In genomic region chr13:90253806-90254205, GRCh38 we compare ENCODE assay signal across 26 cellular contexts.
"Had no signal": no experiment of that assay in that cellular context is flagged by ENCODE, and none has a peak within 500 bp of the region (broad histone marks: within the 10 kb centered on the region; RNA-seq: fewer than 3 reads in every experiment).

No MANE protein-coding gene starts in this region.

- FAIRE-seq: astrocyte, colon had no signal

- H3K36me3 Mint-ChIP-seq: activated naive CD4-positive, alpha-beta T cell treated with anti-CD3 and anti-CD28 coated beads, Interleukin-2, amount 50 U/mL, for 24 hours; activated naive CD8-positive, alpha-beta T cell treated with anti-CD3 and anti-CD28 coated beads, Interleukin-2, amount 10 ng/mL, durations not matched to agents 7 days and 5 days had no signal

- H3K27me3 ChIP-seq: body of pancreas, breast epithelium, SJCRH30 had no signal

- H3K4me3 ChIP-seq: body of pancreas, breast epithelium, SJCRH30, SK-N-MC had no signal

- H3K4me1 ChIP-seq: body of pancreas, breast epithelium, SJCRH30 had no signal

- H3K27me3 Mint-ChIP-seq: activated CD4-positive, alpha-beta T cell treated with anti-CD3 and anti-CD28 coated beads, Interleukin-2, amount 10 ng/mL, durations not matched to agents 24 days and 14 days; activated CD8-positive, alpha-beta T cell treated with anti-CD3 and anti-CD28 coated beads for 36 hours; activated naive CD4-positive, alpha-beta T cell treated with anti-CD3 and anti-CD28 coated beads, Interleukin-2, amount 50 U/mL, for 24 hours; activated naive CD8-positive, alpha-beta T cell treated with anti-CD3 and anti-CD28 coated beads, Interleukin-2, amount 10 ng/mL, durations not matched to agents 7 days and 5 days; activated T-cell treated with anti-CD3 and anti-CD28 coated beads, Interleukin-2, amount 50 U/mL, for 24 hours had no signal

- ATAC-seq: activated CD8-positive, alpha-beta T cell treated with anti-CD3 and anti-CD28 coated beads for 36 hours; body of pancreas; Panc1 had no signal

- H3K27ac Mint-ChIP-seq: activated CD4-positive, alpha-beta T cell treated with anti-CD3 and anti-CD28 coated beads, Interleukin-2, amount 10 ng/mL, durations not matched to agents 24 days and 14 days; activated CD8-positive, alpha-beta T cell treated with anti-CD3 and anti-CD28 coated beads for 36 hours; activated naive CD4-positive, alpha-beta T cell treated with anti-CD3 and anti-CD28 coated beads, Interleukin-2, amount 50 U/mL, for 24 hours; activated naive CD8-positive, alpha-beta T cell treated with anti-CD3 and anti-CD28 coated beads, Interleukin-2, amount 10 ng/mL, durations not matched to agents 7 days and 5 days; activated T-cell treated with anti-CD3 and anti-CD28 coated beads, Interleukin-2, amount 50 U/mL, for 24 hours; activated T-helper 2 cell treated with anti-CD3 and anti-CD28 coated beads, Interferon-gamma antibody, Interleukin-2, Interleukin-4, amounts not matched to agents 10 μg/mL and 5 μg/mL and 100 μg/mL, durations not matched to agents 14 hours and 24 hours and 36 hours had no signal

- H3K9me3 ChIP-seq: body of pancreas, SJCRH30 had no signal

- DNase-seq: activated CD4-positive, alpha-beta T cell treated with anti-CD3 and anti-CD28 coated beads, Interleukin-2, amount 10 ng/mL, durations not matched to agents 24 days and 14 days; activated CD4-positive, alpha-beta T cell treated with anti-CD3 and anti-CD28 coated beads, Interleukin-2, amount 50 U/mL, for 4 hours; activated CD8-positive, alpha-beta T cell treated with anti-CD3 and anti-CD28 coated beads for 36 hours; activated gamma-delta T cell; activated naive CD4-positive, alpha-beta T cell treated with Interleukin-2 at 50 U/mL for 16 hours; activated naive CD8-positive, alpha-beta T cell treated with anti-CD3 and anti-CD28 coated beads, Interleukin-2, amount 10 ng/mL, durations not matched to agents 7 days and 5 days; activated T-cell treated with anti-CD3 and anti-CD28 coated beads, Interleukin-2, amount 50 U/mL, for 24 hours; body of pancreas; MM.1S; MV-4-11; NCI-H1092; NCI-H1436 treated with DMSO at 0.1 percent for 48 hours; NCI-H1694 treated with DMSO at 0.1 percent for 48 hours; NCI-H2029; NCI-H345; NCI-H524 treated with DMSO at 0.1 percent for 48 hours; SHP77; SJCRH30; T1000 had no signal

- H3K27ac ChIP-seq: body of pancreas, breast epithelium, SJCRH30, SK-N-MC had no signal

- H3K4me3 Mint-ChIP-seq: activated CD4-positive, alpha-beta T cell treated with anti-CD3 and anti-CD28 coated beads, Interleukin-2, amount 10 ng/mL, durations not matched to agents 24 days and 14 days; activated CD8-positive, alpha-beta T cell treated with anti-CD3 and anti-CD28 coated beads for 36 hours; activated naive CD4-positive, alpha-beta T cell treated with anti-CD3 and anti-CD28 coated beads, Interleukin-2, amount 50 U/mL, for 24 hours; activated naive CD8-positive, alpha-beta T cell treated with anti-CD3 and anti-CD28 coated beads, Interleukin-2, amount 10 ng/mL, durations not matched to agents 7 days and 5 days; activated T-cell treated with anti-CD3 and anti-CD28 coated beads, Interleukin-2, amount 50 U/mL, for 24 hours had no signal

- H3K36me3 ChIP-seq: breast epithelium, SJCRH30 had no signal

- H3K4me1 Mint-ChIP-seq: activated CD4-positive, alpha-beta T cell treated with anti-CD3 and anti-CD28 coated beads, Interleukin-2, amount 10 ng/mL, durations not matched to agents 24 days and 14 days; activated naive CD4-positive, alpha-beta T cell treated with anti-CD3 and anti-CD28 coated beads, Interleukin-2, amount 50 U/mL, for 24 hours; activated naive CD8-positive, alpha-beta T cell treated with anti-CD3 and anti-CD28 coated beads, Interleukin-2, amount 10 ng/mL, durations not matched to agents 7 days and 5 days had no signal
